Comparison of ENCODE assay signal across 17 cellular contexts in genomic region chr12:128789356-128789929, GRCh38. TPM values are rescaled to one million over a fixed set of nuclear protein-coding genes. Genes with fewer than 3 reads are reported as not detected.
A peak's percentile ranks its signal among the peaks of the same experiment; 100 is the strongest.
DNase-seq lines count a peak whose midpoint lies in the region; ATAC-seq and TF ChIP-seq lines count a peak whose summit lies in the region.
"Had no signal": no experiment of that assay in that cellular context is flagged by ENCODE, and none has a peak within 500 bp of the region (broad histone marks: within the 10 kb centered on the region; RNA-seq: fewer than 3 reads in every experiment).

No MANE protein-coding gene starts in this region.

- TF ChIP-seq CTCF in activated B cell treated with CpG ODN at 0.5 μM for 24 hours (IDR thresholded peaks at IDR 0.05) (no peak), neural crest cell (conservative IDR thresholded peaks at IDR 0.05) (no peak), colonic mucosa (IDR thresholded peaks at IDR 0.05) (no peak)

- no peaks in the 10 kb centered on the region for H3K36me3 ChIP-seq in colonic mucosa

- intact Hi-C loops in activated B cell treated with CpG ODN at 0.5 μM for 24 hours (cut with micrococcal nuclease), result no loop called here
- intact Hi-C loops in colonic mucosa (cut with DNase I), result no loop called here

- H3K27ac ChIP-seq in colonic mucosa, result no peak overlapping the region
- H3K27ac ChIP-seq: tibial nerve had no signal

- POLR2A ChIA-PET in activated B cell treated with CpG ODN at 0.5 μM for 24 hours (lab: Charles Lee), result interaction anchor here (0.6 to 1.1 kb wide), 5 partner anchors 20 to 41 kb away, joined by 3 to 9 read pairs (median 4); partner anchors contain the start of gene SLC15A4

- H3K27ac Mint-ChIP-seq in activated B cell treated with CpG ODN at 0.5 μM for 24 hours, result peak overlapping the region; percentile 77
- H3K27ac Mint-ChIP-seq in neural crest cell (ENCODE audit: unreplicated experiment), result peak overlapping the region; percentile 90

- no peaks in the 10 kb centered on the region for H3K27me3 ChIP-seq in colonic mucosa
- H3K27me3 ChIP-seq: BE2C, heart left ventricle, tibial nerve had no signal

- H3K9ac ChIP-seq in colonic mucosa (ENCODE audit: low read depth in 2 of 2, low read length in 2 of 2), result no peak overlapping the region

- H3K4me3 ChIP-seq in colonic mucosa, result no peak overlapping the region
- H3K4me3 ChIP-seq: heart left ventricle, tibial nerve had no signal

- H3K9me3 ChIP-seq in colonic mucosa, result no peaks in the 10 kb centered on the region
- H3K9me3 ChIP-seq: BE2C, heart left ventricle, tibial nerve had no signal

- CTCF ChIA-PET in activated B cell treated with CpG ODN at 0.5 μM for 24 hours (lab: Charles Lee), result interaction anchor here (0.9 to 1.7 kb wide), 2 partner anchors 10 to 13 kb away, joined by 4 to 6 read pairs; no protein-coding TSS in a partner anchor

- peak; percentile 42 for ATAC-seq in GM18511 (IDR thresholded peaks at IDR 0.05; ENCODE audit: unreplicated experiment)
- ATAC-seq in activated B cell treated with CpG ODN at 0.5 μM for 24 hours (ENCODE audit: low read depth), result peak; percentile 65
- no peak for ATAC-seq in GM21717 (IDR thresholded peaks at IDR 0.05; ENCODE audit: unreplicated experiment)
- ATAC-seq in HG03469 (IDR thresholded peaks at IDR 0.05; ENCODE audit: unreplicated experiment), result no peak
- ATAC-seq: heart left ventricle, PC-3 had no signal

- H3K36me3 Mint-ChIP-seq in activated B cell treated with CpG ODN at 0.5 μM for 24 hours (ENCODE audit: low read depth) (peaks cover 35% of the 10 kb centered on the region), neural crest cell (ENCODE audit: low read depth) (peaks cover 9% of the 10 kb centered on the region)

- H3K4me3 Mint-ChIP-seq in activated B cell treated with CpG ODN at 0.5 μM for 24 hours (peak overlapping the region; percentile 49), neural crest cell (no peak overlapping the region)

- H3K27me3 Mint-ChIP-seq in activated B cell treated with CpG ODN at 0.5 μM for 24 hours, result no peaks in the 10 kb centered on the region
- no peaks in the 10 kb centered on the region for H3K27me3 Mint-ChIP-seq in neural crest cell (ENCODE audit: low read depth)

- DNase-seq in Kasumi-1 (lab: John Stamatoyannopoulos, UW) (peak; percentile 35 to 41), activated B cell treated with CpG ODN at 0.5 μM for 24 hours (no peak), neural crest cell (ENCODE audit: low read depth, low spot score) (no peak), NCI-H226 (no peak), colonic mucosa (no peak)
- DNase-seq: activated T-cell treated with anti-CD3 and anti-CD28 coated beads for 4 hours, BE2C, cerebellar nuclear complex, DMS79, NCI-H1092 treated with DMSO at 0.1 percent for 48 hours, PC-3, T-helper 2 cell had no signal

- peaks cover 74% of the 10 kb centered on the region for H3K4me1 Mint-ChIP-seq in activated B cell treated with CpG ODN at 0.5 μM for 24 hours
- H3K4me1 Mint-ChIP-seq in neural crest cell, result peaks cover 9% of the 10 kb centered on the region

- H3K4me1 ChIP-seq in colonic mucosa, result no peaks in the 10 kb centered on the region
- H3K4me1 ChIP-seq: BE2C had no signal

- no peaks in the 10 kb centered on the region for H3K9me3 Mint-ChIP-seq in activated B cell treated with CpG ODN at 0.5 μM for 24 hours
- no peaks in the 10 kb centered on the region for H3K9me3 Mint-ChIP-seq in neural crest cell

RNA-seq across cellular contexts. Expression of gene SLC15A4, which starts 34.3 kb away (rescaled TPM):
- 48.5 and 54.0 TPM in 2 replicates for total RNA-seq in activated B cell treated with CpG ODN at 0.5 μM for 24 hours
- total RNA-seq in neural crest cell, result 19.4 TPM in 2 replicates
- 10 to 100 TPM; 12.0 to 12.8 TPM for total RNA-seq in colonic mucosa

Comparison
In these comparisons a context has a peak if more than half of its experiments do, and no peak if none do; other contexts are left out.
1. ATAC-seq: peak in GM18511 (single experiment) and activated B cell treated with CpG ODN at 0.5 μM for 24 hours (single experiment); none in GM21717 (single experiment) and HG03469 (single experiment).
2. DNase-seq: peak in Kasumi-1 (2 of 2); none in activated B cell treated with CpG ODN at 0.5 μM for 24 hours (single experiment), neural crest cell (single experiment), NCI-H226 (single experiment) and colonic mucosa (single experiment).